ENCODE assay signal across 8 cellular contexts in genomic region chr4:25313194-25313895, GRCh38. TPM values are rescaled to one million over a fixed set of nuclear protein-coding genes. Genes with fewer than 3 reads are reported as not detected.
DNase-seq lines count a peak whose midpoint lies in the region; ATAC-seq and TF ChIP-seq lines count a peak whose summit lies in the region.

No MANE protein-coding gene starts in this region.

- peaks cover 0 to 16% of the 10 kb centered on the region in 2 donors for H3K36me3 Mint-ChIP-seq in activated T-cell treated with anti-CD3 and anti-CD28 coated beads, Interleukin-2, amount 50 U/mL, for 72 hours (ENCODE audit: insufficient read depth in 2 of 2)
- peaks cover 5 to 8% of the 10 kb centered on the region in 2 donors for H3K36me3 Mint-ChIP-seq in activated naive CD4-positive, alpha-beta T cell treated with anti-CD3 and anti-CD28 coated beads, Interleukin-2, amount 50 U/mL, for 72 hours

- H3K4me1 ChIP-seq in thoracic aorta (ENCODE audit: control insufficient read depth in 1 of 2, low read depth in 2 of 2): peaks cover 3 to 10% of the 10 kb centered on the region in 2 donors

- peaks cover 46% of the 10 kb centered on the region for H3K4me1 Mint-ChIP-seq in activated T-cell treated with anti-CD3 and anti-CD28 coated beads, Interleukin-2, amount 50 U/mL, for 72 hours (ENCODE audit: low read depth)

- no peak for DNase-seq in activated T-cell treated with anti-CD3 and anti-CD28 coated beads, Interleukin-2, amount 50 U/mL, for 72 hours
- DNase-seq in activated T-cell treated with anti-CD3 and anti-CD28 coated beads, Interleukin-2, amount 50 U/mL, for 48 hours: no peak
- DNase-seq in activated naive CD4-positive, alpha-beta T cell treated with anti-CD3 and anti-CD28 coated beads, Interleukin-2, amount 50 U/mL, for 72 hours (ENCODE audit: low spot score in 2 of 2): no peak
- no peak for DNase-seq in kidney epithelial cell (ENCODE audit: low read depth)
- DNase-seq in thoracic aorta (ENCODE audit: low spot score): no peak

- H3K4me3 ChIP-seq in kidney epithelial cell (ENCODE audit: low read depth, low read length): peak overlapping the region; percentile 93
- H3K4me3 ChIP-seq in thoracic aorta: peak overlapping the region; percentile 84

- TF ChIP-seq CTCF in kidney epithelial cell (IDR thresholded peaks at IDR 0.05; ENCODE audit: insufficient read depth, low read length, poor library complexity, severe bottlenecking): no peak
- TF ChIP-seq CTCF in thoracic aorta (IDR thresholded peaks at IDR 0.05): no peak

- no peaks in the 10 kb centered on the region for H3K9me3 ChIP-seq in thoracic aorta

- H3K27me3 ChIP-seq in kidney epithelial cell (ENCODE audit: control insufficient read depth, insufficient read depth, low read length) (no peaks in the 10 kb centered on the region), thoracic aorta (replicated peaks; ENCODE audit: insufficient read depth) (no peaks in the 10 kb centered on the region)

- H3K4me3 Mint-ChIP-seq in activated T-cell treated with anti-CD3 and anti-CD28 coated beads, Interleukin-2, amount 50 U/mL, for 72 hours: peak overlapping the region; percentile 99 to 100

- H3K36me3 ChIP-seq in kidney epithelial cell (ENCODE audit: control insufficient read depth, insufficient read depth, low read length): no peaks in the 10 kb centered on the region
- H3K36me3 ChIP-seq in thoracic aorta: no peaks in the 10 kb centered on the region

- peak overlapping the region; percentile 99 for H3K27ac Mint-ChIP-seq in activated T-cell treated with anti-CD3 and anti-CD28 coated beads, Interleukin-2, amount 50 U/mL, for 72 hours
- H3K27ac Mint-ChIP-seq in activated naive CD4-positive, alpha-beta T cell treated with anti-CD3 and anti-CD28 coated beads, Interleukin-2, amount 50 U/mL, for 72 hours: peak overlapping the region; percentile 88 to 98

- H3K27me3 Mint-ChIP-seq in activated T-cell treated with anti-CD3 and anti-CD28 coated beads, Interleukin-2, amount 50 U/mL, for 72 hours (ENCODE audit: low read depth): no peaks in the 10 kb centered on the region

- no peaks in the 10 kb centered on the region for H3K9me3 Mint-ChIP-seq in activated T-cell treated with anti-CD3 and anti-CD28 coated beads, Interleukin-2, amount 50 U/mL, for 72 hours
- H3K9me3 Mint-ChIP-seq in activated naive CD4-positive, alpha-beta T cell treated with anti-CD3 and anti-CD28 coated beads, Interleukin-2, amount 50 U/mL, for 72 hours: no peaks in the 10 kb centered on the region

- H3K27ac ChIP-seq in thoracic aorta: peak overlapping the region; percentile 38 to 50

- no peak for ATAC-seq in activated T-cell treated with anti-CD3 and anti-CD28 coated beads, Interleukin-2, amount 50 U/mL, for 72 hours (replicated peaks in 1 of 2)
- ATAC-seq in activated naive CD4-positive, alpha-beta T cell treated with anti-CD3 and anti-CD28 coated beads, Interleukin-2, amount 50 U/mL, for 72 hours: no peak
- ATAC-seq in thoracic aorta (ENCODE audit: insufficient number of reproducible peaks, low FRiP score, low read depth) (no peak), GM18502 (IDR thresholded peaks at IDR 0.05; ENCODE audit: poor library complexity, unreplicated experiment) (no peak), HG02763 (IDR thresholded peaks at IDR 0.05; ENCODE audit: unreplicated experiment) (no peak), GM19397 (IDR thresholded peaks at IDR 0.05; ENCODE audit: unreplicated experiment) (no peak)

RNA-seq across cellular contexts. Expression of gene ZCCHC4, which starts 0.8 kb away (rescaled TPM):
- total RNA-seq in activated T-cell treated with anti-CD3 and anti-CD28 coated beads, Interleukin-2, amount 50 U/mL, for 72 hours: 10 to 100 TPM; 14.1 to 16.8 TPM
- total RNA-seq in activated naive CD4-positive, alpha-beta T cell treated with anti-CD3 and anti-CD28 coated beads, Interleukin-2, amount 50 U/mL, for 72 hours: 10 to 100 TPM; 15.2 to 15.3 TPM
- total RNA-seq in kidney epithelial cell (7.0 and 9.7 TPM in 2 replicates), thoracic aorta (10 to 100 TPM in 1 of 2 donors, 1 to 10 TPM in 1; 8.1 to 14.1 TPM)
